25 cellular contexts compared by ENCODE assay signal in genomic region chr5:26569929-26570258, GRCh38.
"Had no signal": no experiment of that assay in that cellular context is flagged by ENCODE, and none has a peak within 500 bp of the region (broad histone marks: within the 10 kb centered on the region; RNA-seq: fewer than 3 reads in every experiment).

No MANE protein-coding gene starts in this region.

- DNase-seq: activated CD4-positive, alpha-beta T cell treated with anti-CD3 and anti-CD28 coated beads, Interleukin-2, amount 10 ng/mL, durations not matched to agents 24 days and 14 days; activated CD4-positive, alpha-beta T cell treated with anti-CD3 and anti-CD28 coated beads, Interleukin-2, amount 50 U/mL, for 4 hours; activated CD8-positive, alpha-beta T cell treated with anti-CD3 and anti-CD28 coated beads for 36 hours; activated naive CD4-positive, alpha-beta T cell; activated naive CD4-positive, alpha-beta T cell treated with anti-CD3 and anti-CD28 coated beads, Interleukin-2, amount 50 U/mL, for 16 hours; activated naive CD8-positive, alpha-beta T cell treated with anti-CD3 and anti-CD28 coated beads for 36 hours; activated T-cell treated with anti-CD3 and anti-CD28 coated beads, Interleukin-2, amount 50 U/mL, for 24 hours; amniotic stem cell; MM.1S; MV-4-11; NCI-H1092; NCI-H1436 treated with DMSO at 0.1 percent for 48 hours; NCI-H1694 treated with DMSO at 0.1 percent for 48 hours; NCI-H2029; NCI-H2171; NCI-H510A; NCI-H526; NCI-H748 treated with DMSO at 0.1 percent for 48 hours; NK-92 treated with Interleukin-12 subunit alpha and Interleukin-12 subunit beta, amount 100 ng/mL, for 24 hours; PC-3; Peyer's patch; SHP77; SJCRH30; T1000; WERI-Rb-1 had no signal
